ENCODE assay signal across 1 cellular context in genomic region chr16:17062-17765, GRCh38. TPM values are rescaled to one million over a fixed set of nuclear protein-coding genes. Genes with fewer than 3 reads are reported as not detected.
"Had no signal": no experiment of that assay in that cellular context is flagged by ENCODE, and none has a peak within 500 bp of the region (broad histone marks: within the 10 kb centered on the region; RNA-seq: fewer than 3 reads in every experiment).

No MANE protein-coding gene starts in this region.

RNA-seq across cellular contexts. Expression of gene RHBDF1, which starts 55.2 kb away (rescaled TPM):
- polyA plus RNA-seq: IgD-negative memory B cell had no signal
